In the genomic region with DNA sequence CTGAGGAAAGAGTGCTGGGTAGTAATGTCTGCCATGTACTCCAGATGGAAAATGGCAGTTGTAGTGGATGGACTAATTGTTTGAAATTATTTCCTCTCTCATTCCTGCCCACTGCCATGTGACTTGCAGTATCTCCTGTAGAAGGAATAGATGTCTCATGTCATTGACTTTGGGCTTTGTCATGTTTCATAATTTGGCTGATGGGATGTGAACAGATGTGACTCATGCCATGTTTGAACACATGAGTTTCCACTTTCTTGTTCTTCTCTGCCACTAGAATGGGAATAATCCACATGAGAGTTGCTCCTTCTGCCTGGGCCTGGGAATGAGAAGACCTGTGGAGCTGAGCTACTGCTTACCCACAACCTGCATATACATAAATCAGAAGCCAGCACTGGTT, we compare ENCODE assay signal across 1 cellular context.
TF ChIP-seq lines count a peak whose summit lies in the region.

No MANE protein-coding gene starts in this region.

TF ChIP-seq in HepG2, 621 proteins besides CTCF, POLR2A, EP300 and RAD21:
- no peak for TF ChIP-seq GTF3A (CRISPR knock-in tag; conservative IDR thresholded peaks at IDR 0.05)
- no peak for TF ChIP-seq ZBTB39 (CRISPR knock-in tag; IDR thresholded peaks at IDR 0.05)
- no peak for TF ChIP-seq ZNF280D (CRISPR knock-in tag; IDR thresholded peaks at IDR 0.05)
- TF ChIP-seq MLX (CRISPR knock-in tag; IDR thresholded peaks at IDR 0.05): no peak
- TF ChIP-seq, protein P1, sequence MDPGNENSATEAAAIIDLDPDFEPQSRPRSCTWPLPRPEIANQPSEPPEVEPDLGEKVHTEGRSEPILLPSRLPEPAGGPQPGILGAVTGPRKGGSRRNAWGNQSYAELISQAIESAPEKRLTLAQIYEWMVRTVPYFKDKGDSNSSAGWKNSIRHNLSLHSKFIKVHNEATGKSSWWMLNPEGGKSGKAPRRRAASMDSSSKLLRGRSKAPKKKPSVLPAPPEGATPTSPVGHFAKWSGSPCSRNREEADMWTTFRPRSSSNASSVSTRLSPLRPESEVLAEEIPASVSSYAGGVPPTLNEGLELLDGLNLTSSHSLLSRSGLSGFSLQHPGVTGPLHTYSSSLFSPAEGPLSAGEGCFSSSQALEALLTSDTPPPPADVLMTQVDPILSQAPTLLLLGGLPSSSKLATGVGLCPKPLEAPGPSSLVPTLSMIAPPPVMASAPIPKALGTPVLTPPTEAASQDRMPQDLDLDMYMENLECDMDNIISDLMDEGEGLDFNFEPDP (CRISPR knock-in tag; conservative IDR thresholded peaks at IDR 0.05): no peak
- TF ChIP-seq ERF (CRISPR knock-in tag; IDR thresholded peaks at IDR 0.05): no peak
- TF ChIP-seq, protein P2, sequence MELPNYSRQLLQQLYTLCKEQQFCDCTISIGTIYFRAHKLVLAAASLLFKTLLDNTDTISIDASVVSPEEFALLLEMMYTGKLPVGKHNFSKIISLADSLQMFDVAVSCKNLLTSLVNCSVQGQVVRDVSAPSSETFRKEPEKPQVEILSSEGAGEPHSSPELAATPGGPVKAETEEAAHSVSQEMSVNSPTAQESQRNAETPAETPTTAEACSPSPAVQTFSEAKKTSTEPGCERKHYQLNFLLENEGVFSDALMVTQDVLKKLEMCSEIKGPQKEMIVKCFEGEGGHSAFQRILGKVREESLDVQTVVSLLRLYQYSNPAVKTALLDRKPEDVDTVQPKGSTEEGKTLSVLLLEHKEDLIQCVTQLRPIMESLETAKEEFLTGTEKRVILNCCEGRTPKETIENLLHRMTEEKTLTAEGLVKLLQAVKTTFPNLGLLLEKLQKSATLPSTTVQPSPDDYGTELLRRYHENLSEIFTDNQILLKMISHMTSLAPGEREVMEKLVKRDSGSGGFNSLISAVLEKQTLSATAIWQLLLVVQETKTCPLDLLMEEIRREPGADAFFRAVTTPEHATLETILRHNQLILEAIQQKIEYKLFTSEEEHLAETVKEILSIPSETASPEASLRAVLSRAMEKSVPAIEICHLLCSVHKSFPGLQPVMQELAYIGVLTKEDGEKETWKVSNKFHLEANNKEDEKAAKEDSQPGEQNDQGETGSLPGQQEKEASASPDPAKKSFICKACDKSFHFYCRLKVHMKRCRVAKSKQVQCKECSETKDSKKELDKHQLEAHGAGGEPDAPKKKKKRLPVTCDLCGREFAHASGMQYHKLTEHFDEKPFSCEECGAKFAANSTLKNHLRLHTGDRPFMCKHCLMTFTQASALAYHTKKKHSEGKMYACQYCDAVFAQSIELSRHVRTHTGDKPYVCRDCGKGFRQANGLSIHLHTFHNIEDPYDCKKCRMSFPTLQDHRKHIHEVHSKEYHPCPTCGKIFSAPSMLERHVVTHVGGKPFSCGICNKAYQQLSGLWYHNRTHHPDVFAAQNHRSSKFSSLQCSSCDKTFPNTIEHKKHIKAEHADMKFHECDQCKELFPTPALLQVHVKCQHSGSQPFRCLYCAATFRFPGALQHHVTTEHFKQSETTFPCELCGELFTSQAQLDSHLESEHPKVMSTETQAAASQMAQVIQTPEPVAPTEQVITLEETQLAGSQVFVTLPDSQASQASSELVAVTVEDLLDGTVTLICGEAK (IDR thresholded peaks at IDR 0.05): no peak
- TF ChIP-seq, protein P2 (CRISPR knock-in tag; IDR thresholded peaks at IDR 0.05): no peak
